Comparison of ENCODE assay signal across 20 cellular contexts in genomic region chr2:172722481-172722880, GRCh38. TPM values are rescaled to one million over a fixed set of nuclear protein-coding genes. Genes with fewer than 3 reads are reported as not detected.
DNase-seq lines count a peak whose midpoint lies in the region; ATAC-seq, FAIRE-seq and TF ChIP-seq lines count a peak whose summit lies in the region.
"Had no signal": no experiment of that assay in that cellular context is flagged by ENCODE, and none has a peak within 500 bp of the region (broad histone marks: within the 10 kb centered on the region; RNA-seq: fewer than 3 reads in every experiment).

No MANE protein-coding gene starts in this region.

- H3K4me1 Mint-ChIP-seq in astrocyte (ENCODE audit: low read depth, unreplicated experiment): peaks cover 2% of the 10 kb centered on the region
- H3K4me1 Mint-ChIP-seq in stimulated activated memory B cell treated with anti-CD40 and anti-IgM and Interleukin-4, amounts not matched to agents 10 μg/mL and 1 μg/mL and 100 μg/mL, for 72 hours: no peaks in the 10 kb centered on the region
- no peaks in the 10 kb centered on the region for H3K4me1 Mint-ChIP-seq in activated CD4-positive, alpha-beta T cell treated with anti-CD3 and anti-CD28 coated beads, Interleukin-2, amount 10 ng/mL, durations not matched to agents 7 days and 5 days

- no peak overlapping the region for H3K18ac ChIP-seq in IMR-90 (ENCODE audit: low read depth, low read length)

- H3K4me1 ChIP-seq in IMR-90 (ENCODE audit: control insufficient read depth, insufficient read depth, low read length): no peaks in the 10 kb centered on the region; the same call in 1 of the 2 replicates
- no peaks in the 10 kb centered on the region for H3K4me1 ChIP-seq in astrocyte (ENCODE audit: insufficient read depth, low read length)
- H3K4me1 ChIP-seq in fibroblast of lung (ENCODE audit: control insufficient read depth, extremely low read depth, insufficient read depth, low read length): no peaks in the 10 kb centered on the region

- in situ Hi-C loops in IMR-90 (cut with MboI; ENCODE audit: low sequenced_read_pairs): no loop called here

- no peak overlapping the region for H2BK120ac ChIP-seq in IMR-90 (ENCODE audit: low read depth, low read length)

- 0 out of 2 replicates have a peak, but pooled peaks cover 4% of the 10 kb centered on the region for H3K9me1 ChIP-seq in IMR-90 (ENCODE audit: insufficient read depth, low read length)

- H4K8ac ChIP-seq in IMR-90 (ENCODE audit: low read depth in 2 of 2, low read length in 2 of 2): no peak overlapping the region

- no peak overlapping the region for H3K14ac ChIP-seq in IMR-90 (replicated peaks; ENCODE audit: low read depth, low read length)

- no peak overlapping the region for H4K91ac ChIP-seq in IMR-90 (ENCODE audit: insufficient read depth, low read depth, low read length)

- peaks cover 6% of the 10 kb centered on the region for H3K9me3 Mint-ChIP-seq in astrocyte (ENCODE audit: unreplicated experiment)
- H3K9me3 Mint-ChIP-seq in stimulated activated memory B cell treated with anti-CD40 and anti-IgM and Interleukin-4, amounts not matched to agents 10 μg/mL and 1 μg/mL and 100 μg/mL, for 72 hours: peaks cover 11% of the 10 kb centered on the region
- peaks cover 3% of the 10 kb centered on the region for H3K9me3 Mint-ChIP-seq in activated CD4-positive, alpha-beta T cell treated with anti-CD3 and anti-CD28 coated beads, Interleukin-2, amount 10 ng/mL, durations not matched to agents 7 days and 5 days
- H3K9me3 Mint-ChIP-seq: GM23338 had no signal

- no peak for TF ChIP-seq POLR2A in IMR-90 (IDR thresholded peaks at IDR 0.05; ENCODE audit: low read depth, low read length)

- H2BK15ac ChIP-seq in IMR-90 (ENCODE audit: low read depth, low read length): no peak overlapping the region

- H3K4ac ChIP-seq in IMR-90 (ENCODE audit: low read depth, low read length): no peak overlapping the region

- no peak overlapping the region for H2AK5ac ChIP-seq in IMR-90 (ENCODE audit: low read depth, low read length)

- H3K56ac ChIP-seq in IMR-90 (ENCODE audit: extremely low read depth, insufficient read depth, low read length): no peak overlapping the region

- H3K4me2 ChIP-seq in IMR-90 (ENCODE audit: low read depth, low read length) (no peak overlapping the region), astrocyte (ENCODE audit: low read length) (no peak overlapping the region), fibroblast of lung (ENCODE audit: extremely low read depth, insufficient read depth, low read length) (no peak overlapping the region)
- H3K4me2 ChIP-seq: GM23338, PC-9 had no signal

- no peaks in the 10 kb centered on the region for H3K79me1 ChIP-seq in IMR-90 (ENCODE audit: low read depth in 1 of 2, low read length in 2 of 2)

- H3K9me3 ChIP-seq in IMR-90 (ENCODE audit: control insufficient read depth, insufficient read depth, low read length) (no peaks in the 10 kb centered on the region), MG63 (peaks cover 3% of the 10 kb centered on the region; the same call in 1 of the 2 replicates), astrocyte (ENCODE audit: insufficient read depth, low read depth, low read length) (no peaks in the 10 kb centered on the region), fibroblast of lung (ENCODE audit: control insufficient read depth, insufficient read depth, low read depth, low read length) (no peaks in the 10 kb centered on the region)

- H3K27ac ChIP-seq in IMR-90 (ENCODE audit: insufficient read depth, low read length): no peak overlapping the region
- no peak overlapping the region for H3K27ac ChIP-seq in astrocyte (ENCODE audit: low read depth, low read length)
- no peak overlapping the region for H3K27ac ChIP-seq in fibroblast of lung (ENCODE audit: insufficient read depth, low read length)
- H3K27ac ChIP-seq: C4-2B, PC-9, RWPE1 had no signal

- intact Hi-C loops in IMR-90 (cut with micrococcal nuclease): no loop called here

- no peak overlapping the region for H3K27ac Mint-ChIP-seq in astrocyte (ENCODE audit: unreplicated experiment)
- no peak overlapping the region for H3K27ac Mint-ChIP-seq in stimulated activated memory B cell treated with anti-CD40 and anti-IgM and Interleukin-4, amounts not matched to agents 10 μg/mL and 1 μg/mL and 100 μg/mL, for 72 hours
- H3K27ac Mint-ChIP-seq in activated CD4-positive, alpha-beta T cell treated with anti-CD3 and anti-CD28 coated beads, Interleukin-2, amount 10 ng/mL, durations not matched to agents 7 days and 5 days: no peak overlapping the region
- H3K27ac Mint-ChIP-seq: GM23338 had no signal

- TF ChIP-seq RAD21 in IMR-90 (IDR thresholded peaks at IDR 0.05; ENCODE audit: low read length): no peak

- no TSS peak for BruUV-seq in IMR-90 (replicated peaks; lab: Mats Ljungman, UMichigan)

- H3K36me3 ChIP-seq in IMR-90 (ENCODE audit: control insufficient read depth, insufficient read depth, low read length): no peaks in the 10 kb centered on the region
- H3K36me3 ChIP-seq in MG63: no peaks in the 10 kb centered on the region
- H3K36me3 ChIP-seq in astrocyte (ENCODE audit: insufficient read depth, low read length): no peaks in the 10 kb centered on the region
- no peaks in the 10 kb centered on the region for H3K36me3 ChIP-seq in fibroblast of lung (ENCODE audit: control insufficient read depth, insufficient read depth, low read length)

- dilution Hi-C loops in IMR-90 (cut with HindIII; ENCODE audit: low sequenced_read_pairs, unreplicated experiment): no loop called here

- no peaks in the 10 kb centered on the region for H3K27me3 ChIP-seq in IMR-90 (ENCODE audit: control insufficient read depth, insufficient read depth, low read length)
- no peaks in the 10 kb centered on the region for H3K27me3 ChIP-seq in MG63
- H3K27me3 ChIP-seq in astrocyte (ENCODE audit: insufficient read depth, low read length): no peaks in the 10 kb centered on the region
- no peaks in the 10 kb centered on the region for H3K27me3 ChIP-seq in fibroblast of lung (ENCODE audit: control insufficient read depth, insufficient read depth, low read length)

- H3K79me2 ChIP-seq in astrocyte (ENCODE audit: insufficient read depth, low read length) (no peaks in the 10 kb centered on the region), fibroblast of lung (ENCODE audit: control insufficient read depth, insufficient read depth, low read length) (no peaks in the 10 kb centered on the region)

- no peak overlapping the region for H4K5ac ChIP-seq in IMR-90 (ENCODE audit: low read depth, low read length)

- 60% methylated on average over 1 of the region's 2 CpGs; no CpG with 5 or more reads in 1 of the 2 experiments for WGBS in IMR-90 (ENCODE audit: extremely low coverage in 2 of 2, insufficient read length in 1 of 2), 2 experiments

- no peak overlapping the region for H2BK20ac ChIP-seq in IMR-90 (ENCODE audit: low read depth, low read length)

- DNase-seq in IMR-90 (peak; percentile 31), MG63 (peak; percentile 27), astrocyte (ENCODE audit: low read depth) (peak; percentile 25), fibroblast of lung (ENCODE audit: low read depth in 2 of 2) (peak; percentile 33 to 42), NCI-H82 (lab: John Stamatoyannopoulos, UW) (no peak)
- DNase-seq in activated CD4-positive, alpha-beta T cell treated with anti-CD3 and anti-CD28 coated beads, Interleukin-2, amount 10 ng/mL, durations not matched to agents 7 days and 5 days: no peak
- DNase-seq: AML-193, DMS79 treated with DMSO at 0.1 percent for 48 hours, MV-4-11, NCI-H510A, NCI-H748 treated with DMSO at 0.1 percent for 48 hours, PC-9, T-helper 1 cell had no signal

- ATAC-seq in IMR-90 (ENCODE audit: low read depth): no peak
- no peak for ATAC-seq in stimulated activated memory B cell treated with anti-CD40 and anti-IgM and Interleukin-4, amounts not matched to agents 10 μg/mL and 1 μg/mL and 100 μg/mL, for 72 hours
- no peak for ATAC-seq in GM18907 (IDR thresholded peaks at IDR 0.05; ENCODE audit: unreplicated experiment)
- ATAC-seq: GM23338, HCT116 had no signal

- no peak overlapping the region for H3K23ac ChIP-seq in IMR-90 (ENCODE audit: low read depth, low read length)

- H3K4me3 ChIP-seq in IMR-90 (ENCODE audit: insufficient read depth, low read depth, low read length) (no peak overlapping the region), MG63 (no peak overlapping the region), astrocyte (ENCODE audit: insufficient read depth, low read depth, low read length) (no peak overlapping the region), fibroblast of lung (replicated peaks in 1 of 4; ENCODE audit: control extremely low read depth in 1 of 4, insufficient read depth in 1 of 4, low read depth in 3 of 4, low read length in 4 of 4) (no peak overlapping the region)
- H3K4me3 ChIP-seq: GM23338, PC-9 had no signal

- H3K9ac ChIP-seq in IMR-90 (ENCODE audit: low read depth, low read length) (no peak overlapping the region), astrocyte (ENCODE audit: low read length) (no peak overlapping the region), fibroblast of lung (ENCODE audit: insufficient read depth, low read length) (no peak overlapping the region)

- H3K27me3 Mint-ChIP-seq in astrocyte (ENCODE audit: low read depth, unreplicated experiment): peaks cover 3% of the 10 kb centered on the region
- peaks cover 18% of the 10 kb centered on the region for H3K27me3 Mint-ChIP-seq in stimulated activated memory B cell treated with anti-CD40 and anti-IgM and Interleukin-4, amounts not matched to agents 10 μg/mL and 1 μg/mL and 100 μg/mL, for 72 hours
- peaks cover 11% of the 10 kb centered on the region for H3K27me3 Mint-ChIP-seq in activated CD4-positive, alpha-beta T cell treated with anti-CD3 and anti-CD28 coated beads, Interleukin-2, amount 10 ng/mL, durations not matched to agents 7 days and 5 days

- H4K20me1 ChIP-seq in IMR-90 (ENCODE audit: insufficient read depth, low read length) (no peaks in the 10 kb centered on the region), astrocyte (ENCODE audit: insufficient read depth, low read length) (no peaks in the 10 kb centered on the region), fibroblast of lung (ENCODE audit: control insufficient read depth, extremely low read depth, insufficient read depth, low read length) (no peaks in the 10 kb centered on the region)

- no peak overlapping the region for H3K4me3 Mint-ChIP-seq in astrocyte (ENCODE audit: unreplicated experiment)
- H3K4me3 Mint-ChIP-seq in stimulated activated memory B cell treated with anti-CD40 and anti-IgM and Interleukin-4, amounts not matched to agents 10 μg/mL and 1 μg/mL and 100 μg/mL, for 72 hours: no peak overlapping the region
- no peak overlapping the region for H3K4me3 Mint-ChIP-seq in activated CD4-positive, alpha-beta T cell treated with anti-CD3 and anti-CD28 coated beads, Interleukin-2, amount 10 ng/mL, durations not matched to agents 7 days and 5 days
- H3K4me3 Mint-ChIP-seq: GM23338 had no signal

- no peak overlapping the region for H2BK5ac ChIP-seq in IMR-90 (ENCODE audit: low read depth, low read length, poor library complexity, severe bottlenecking)

- peaks cover 3% of the 10 kb centered on the region for H3K36me3 Mint-ChIP-seq in astrocyte (ENCODE audit: low read depth, unreplicated experiment)
- H3K36me3 Mint-ChIP-seq in stimulated activated memory B cell treated with anti-CD40 and anti-IgM and Interleukin-4, amounts not matched to agents 10 μg/mL and 1 μg/mL and 100 μg/mL, for 72 hours: no peaks in the 10 kb centered on the region
- H3K36me3 Mint-ChIP-seq in activated CD4-positive, alpha-beta T cell treated with anti-CD3 and anti-CD28 coated beads, Interleukin-2, amount 10 ng/mL, durations not matched to agents 7 days and 5 days (ENCODE audit: low read depth): no peaks in the 10 kb centered on the region

- no peak overlapping the region for H2AK9ac ChIP-seq in IMR-90 (replicated peaks; ENCODE audit: low read depth, low read length, poor library complexity)

- no peak for FAIRE-seq in astrocyte (lab: Jason Lieb, UNC)
- FAIRE-seq: D721Med had no signal

- no peak for TF ChIP-seq CTCF in IMR-90 (conservative IDR thresholded peaks at IDR 0.05; ENCODE audit: low read depth, low read length)
- TF ChIP-seq CTCF in astrocyte (IDR thresholded peaks at IDR 0.05; ENCODE audit: insufficient read depth, low read depth, low read length): no peak
- TF ChIP-seq CTCF in fibroblast of lung (conservative IDR thresholded peaks at IDR 0.05 in 1 of 2, IDR thresholded peaks at IDR 0.05 in 1 of 2; ENCODE audit: low read depth in 1 of 2, low read length in 2 of 2): no peak

- CTCF ChIA-PET in IMR-90 (lab: Yijun Ruan, JAX): no interaction called here
- CTCF ChIA-PET in activated CD4-positive, alpha-beta T cell treated with anti-CD3 and anti-CD28 coated beads, Interleukin-2, amount 10 ng/mL, durations not matched to agents 7 days and 5 days (lab: Charles Lee): no interaction called here

- POLR2A ChIA-PET in IMR-90 (lab: Charles Lee; ENCODE audit: unreplicated experiment): no interaction called here
- POLR2A ChIA-PET in activated CD4-positive, alpha-beta T cell treated with anti-CD3 and anti-CD28 coated beads, Interleukin-2, amount 10 ng/mL, durations not matched to agents 7 days and 5 days (lab: Charles Lee): no interaction called here

- H2AFZ ChIP-seq in IMR-90 (replicated peaks; ENCODE audit: low read length, poor library complexity) (no peak overlapping the region), astrocyte (ENCODE audit: low read depth, low read length) (no peak overlapping the region), fibroblast of lung (ENCODE audit: low read length) (no peak overlapping the region)
- H2AFZ ChIP-seq: GM23338, PC-9 had no signal

RNA-seq across cellular contexts. Expression of gene RAPGEF4, which starts 13.2 kb away (rescaled TPM):
- total RNA-seq in IMR-90 (2012; rRNA removed) (3.2 and 3.6 TPM in 2 replicates), astrocyte (0.62 and 1.1 TPM in 2 replicates), fibroblast of lung (1.3 and 3.0 TPM in 2 replicates)
- polyA plus RNA-seq in IMR-90 (2012; rRNA removed) (1.7 and 1.8 TPM in 2 replicates), fibroblast of lung (0.51 and 1.4 TPM in 2 replicates)
- polyA plus RNA-seq in IMR-90 (2012; cell fraction: cytosol; rRNA removed): 0.27 and 0.81 TPM in 2 replicates
- 0.98 and 7.4 TPM in 2 replicates for polyA plus RNA-seq in IMR-90 (2012; cell fraction: nucleus; rRNA removed; ENCODE audit: low replicate concordance)
- total RNA-seq in MG63 (2014; rRNA removed; shearing (Covaris generic); ENCODE audit: low replicate concordance): not detected in 2 replicates
- polyA plus RNA-seq in fibroblast of lung (2012): 0.30 and 1.2 TPM in 2 replicates
- 0.59 and 7.7 TPM in 2 replicates for polyA minus RNA-seq in fibroblast of lung (ENCODE audit: low replicate concordance)
- under 1 TPM; 0.62 to 0.77 TPM for total RNA-seq in activated CD4-positive, alpha-beta T cell treated with anti-CD3 and anti-CD28 coated beads, Interleukin-2, amount 10 ng/mL, durations not matched to agents 7 days and 5 days
- total RNA-seq: PC-9 had no signal

Comparison
In these comparisons a context has a peak if more than half of its experiments do, and no peak if none do; other contexts are left out.
1. DNase-seq: peak in IMR-90 (single experiment), MG63 (single experiment), astrocyte (single experiment) and fibroblast of lung (2 of 2); none in activated CD4-positive, alpha-beta T cell treated with anti-CD3 and anti-CD28 coated beads, Interleukin-2, amount 10 ng/mL, durations not matched to agents 7 days and 5 days (single experiment) and NCI-H82 (single experiment).